10 cellular contexts compared by ENCODE assay signal in genomic region chr3:13528217-13528801, GRCh38. TPM values are rescaled to one million over a fixed set of nuclear protein-coding genes. Genes with fewer than 3 reads are reported as not detected.
DNase-seq lines count a peak whose midpoint lies in the region; ATAC-seq and TF ChIP-seq lines count a peak whose summit lies in the region.
"Had no signal": no experiment of that assay in that cellular context is flagged by ENCODE, and none has a peak within 500 bp of the region (broad histone marks: within the 10 kb centered on the region; RNA-seq: fewer than 3 reads in every experiment).

No MANE protein-coding gene starts in this region.

- no peaks in the 10 kb centered on the region for H3K27me3 ChIP-seq in Karpas-422 (ENCODE audit: low read length)

- H3K4me2 ChIP-seq in Karpas-422 (ENCODE audit: low read depth, low read length, poor library complexity, severe bottlenecking), result no peak overlapping the region

- H3K4me3 ChIP-seq in Karpas-422 (ENCODE audit: low read length), result no peak overlapping the region
- H3K4me3 ChIP-seq in cardiac fibroblast (replicated peaks in 1 of 2; ENCODE audit: low read depth in 2 of 2, low read length in 2 of 2), result no peak overlapping the region

- DNase-seq in Daoy (ENCODE audit: low read depth), result peak; percentile 42
- DNase-seq in Karpas-422, result peak; percentile 54
- DNase-seq in cardiac fibroblast (ENCODE audit: low read depth in 2 of 2), result peak; percentile 20 to 64
- peak; percentile 8 for DNase-seq in myocyte (ENCODE audit: low read depth)
- DNase-seq in activated CD4-positive, alpha-beta memory T cell treated with anti-CD3 and anti-CD28 coated beads, Interleukin-2, amount 10 ng/mL, durations not matched to agents 7 days and 5 days, result no peak
- DNase-seq in NCI-H1436 treated with DMSO at 0.1 percent for 48 hours (lab: John Stamatoyannopoulos, UW), result no peak
- no peak for DNase-seq in NCI-H187 treated with DMSO at 0.1 percent for 48 hours (lab: John Stamatoyannopoulos, UW)
- DNase-seq: activated CD4-positive, alpha-beta T cell treated with anti-CD3 and anti-CD28 coated beads for 1 hour; NCI-H1436 had no signal

- no peak overlapping the region for H3K9ac ChIP-seq in Karpas-422 (ENCODE audit: low read length)

- H4K20me1 ChIP-seq in Karpas-422 (ENCODE audit: insufficient read depth, low read depth, low read length), result no peaks in the 10 kb centered on the region

- H3K4me3 Mint-ChIP-seq in activated CD4-positive, alpha-beta memory T cell treated with anti-CD3 and anti-CD28 coated beads, Interleukin-2, amount 10 ng/mL, durations not matched to agents 7 days and 5 days, result no peak overlapping the region

- H3K27me3 Mint-ChIP-seq in activated CD4-positive, alpha-beta memory T cell treated with anti-CD3 and anti-CD28 coated beads, Interleukin-2, amount 10 ng/mL, durations not matched to agents 7 days and 5 days, result peaks cover 13% of the 10 kb centered on the region

- H2AFZ ChIP-seq in Karpas-422 (ENCODE audit: low read length), result no peak overlapping the region

- H3K27ac Mint-ChIP-seq in activated CD4-positive, alpha-beta memory T cell treated with anti-CD3 and anti-CD28 coated beads, Interleukin-2, amount 10 ng/mL, durations not matched to agents 7 days and 5 days, result no peak overlapping the region

- CTCF ChIA-PET in activated CD4-positive, alpha-beta memory T cell treated with anti-CD3 and anti-CD28 coated beads, Interleukin-2, amount 10 ng/mL, durations not matched to agents 7 days and 5 days (lab: Charles Lee), result no interaction called here

- H3K36me3 Mint-ChIP-seq in activated CD4-positive, alpha-beta memory T cell treated with anti-CD3 and anti-CD28 coated beads, Interleukin-2, amount 10 ng/mL, durations not matched to agents 7 days and 5 days (ENCODE audit: low read depth), result no peaks in the 10 kb centered on the region

- ATAC-seq in HG02938 (IDR thresholded peaks at IDR 0.05; ENCODE audit: unreplicated experiment), result no peak

- no peaks in the 10 kb centered on the region for H3K4me1 Mint-ChIP-seq in activated CD4-positive, alpha-beta memory T cell treated with anti-CD3 and anti-CD28 coated beads, Interleukin-2, amount 10 ng/mL, durations not matched to agents 7 days and 5 days

- H3K27ac ChIP-seq in Karpas-422 (ENCODE audit: low read length), result no peak overlapping the region

- POLR2A ChIA-PET in activated CD4-positive, alpha-beta memory T cell treated with anti-CD3 and anti-CD28 coated beads, Interleukin-2, amount 10 ng/mL, durations not matched to agents 7 days and 5 days (lab: Charles Lee), result no interaction called here

- H3K36me3 ChIP-seq in Karpas-422 (ENCODE audit: insufficient read depth, low read length), result no peaks in the 10 kb centered on the region

- no peaks in the 10 kb centered on the region for H3K9me3 ChIP-seq in Karpas-422 (ENCODE audit: low read length)

- H3K9me2 ChIP-seq in Karpas-422 (replicated peaks; ENCODE audit: insufficient read depth, low read length), result no peaks in the 10 kb centered on the region

- no peaks in the 10 kb centered on the region for H3K79me2 ChIP-seq in Karpas-422 (ENCODE audit: low read length)

- H3K4me1 ChIP-seq in Karpas-422 (ENCODE audit: low read length), result no peaks in the 10 kb centered on the region

- peak; percentile 33 for TF ChIP-seq CTCF in cardiac fibroblast (IDR thresholded peaks at IDR 0.05; ENCODE audit: low read depth, low read length)

- no peaks in the 10 kb centered on the region for H3K9me3 Mint-ChIP-seq in activated CD4-positive, alpha-beta memory T cell treated with anti-CD3 and anti-CD28 coated beads, Interleukin-2, amount 10 ng/mL, durations not matched to agents 7 days and 5 days

RNA-seq across cellular contexts. Expression of gene FBLN2, which starts 20.6 kb away (rescaled TPM):
- 8.8 and 17.9 TPM in 2 replicates for total RNA-seq in Daoy (2014; rRNA removed; shearing (Covaris generic))
- not detected in 2 replicates for total RNA-seq in Karpas-422 (2014; rRNA removed; shearing (Covaris generic); ENCODE audit: low replicate concordance)
- total RNA-seq in myocyte, result 0.91 and 2.4 TPM in 2 replicates
- 0.43 TPM for polyA plus RNA-seq in myocyte (2012)
- total RNA-seq in activated CD4-positive, alpha-beta memory T cell treated with anti-CD3 and anti-CD28 coated beads, Interleukin-2, amount 10 ng/mL, durations not matched to agents 7 days and 5 days, result not detected

RNA-seq across cellular contexts. Expression of gene HDAC11, which starts 48.2 kb away (rescaled TPM):
- total RNA-seq in Daoy (2014; rRNA removed; shearing (Covaris generic)), result 1.9 and 7.1 TPM in 2 replicates
- 1.6 and 5.3 TPM in 2 replicates for total RNA-seq in Karpas-422 (2014; rRNA removed; shearing (Covaris generic); ENCODE audit: low replicate concordance)
- total RNA-seq in myocyte, result 12.6 and 15.1 TPM in 2 replicates
- 20.9 TPM for polyA plus RNA-seq in myocyte (2012)
- 1 to 10 TPM; 2.0 to 3.6 TPM for total RNA-seq in activated CD4-positive, alpha-beta memory T cell treated with anti-CD3 and anti-CD28 coated beads, Interleukin-2, amount 10 ng/mL, durations not matched to agents 7 days and 5 days

Comparison
In these comparisons a context has a peak if more than half of its experiments do, and no peak if none do; other contexts are left out.
1. DNase-seq: peak in Daoy (single experiment), Karpas-422 (single experiment), cardiac fibroblast (2 of 2) and myocyte (single experiment); none in activated CD4-positive, alpha-beta memory T cell treated with anti-CD3 and anti-CD28 coated beads, Interleukin-2, amount 10 ng/mL, durations not matched to agents 7 days and 5 days (single experiment), NCI-H1436 treated with DMSO at 0.1 percent for 48 hours (single experiment) and NCI-H187 treated with DMSO at 0.1 percent for 48 hours (single experiment).